Comparison of ENCODE assay signal across 1 cellular context in genomic region chr9:87792831-87793288, GRCh38.
A peak's percentile ranks its signal among the peaks of the same experiment; 100 is the strongest.
TF ChIP-seq lines count a peak whose summit lies in the region.

No MANE protein-coding gene starts in this region.

TF ChIP-seq in K562, 482 proteins besides CTCF, POLR2A, EP300 and RAD21 (continued from another document and continues in another):
- no peak for TF ChIP-seq ZNF407 (IDR thresholded peaks at IDR 0.05; ENCODE audit: low read depth)
- TF ChIP-seq KLF13 (tag; IDR thresholded peaks at IDR 0.05; ENCODE audit: borderline replicate concordance, low read depth) = 0 out of 2 replicates have a peak, but pooled peaks have one; percentile 44
- TF ChIP-seq ZBTB40 (IDR thresholded peaks at IDR 0.05) = no peak
- no peak for TF ChIP-seq ZBTB40 (CRISPR knock-in tag; IDR thresholded peaks at IDR 0.05)
- TF ChIP-seq ELK1 (CRISPR knock-in tag; IDR thresholded peaks at IDR 0.05) = no peak
- 0 out of 2 replicates have a peak, but pooled peaks have one; percentile 31 for TF ChIP-seq MXI1 (IDR thresholded peaks at IDR 0.05; ENCODE audit: low read depth, low read length)
- TF ChIP-seq RBM14 (IDR thresholded peaks at IDR 0.05; ENCODE audit: borderline replicate concordance, insufficient read depth, low read depth, low read length) = no peak
- peak; percentile 84 for TF ChIP-seq MITF (IDR thresholded peaks at IDR 0.05)
- TF ChIP-seq SP1 (CRISPR knock-in tag; IDR thresholded peaks at IDR 0.05) = peak; percentile 71
- TF ChIP-seq CTCFL (IDR thresholded peaks at IDR 0.05; ENCODE audit: borderline replicate concordance, insufficient read depth, low read depth, low read length, poor library complexity, severe bottlenecking) = peak; percentile 24
- TF ChIP-seq SREBF2 (CRISPR knock-in tag; IDR thresholded peaks at IDR 0.05) = no peak
- no peak for TF ChIP-seq ZNF140 (CRISPR knock-in tag; IDR thresholded peaks at IDR 0.05)
- TF ChIP-seq ATF7 (IDR thresholded peaks at IDR 0.05) = peak; percentile 65
- TF ChIP-seq FOXP1 (CRISPR knock-in tag; IDR thresholded peaks at IDR 0.05) = no peak
- TF ChIP-seq E2F6 (IDR thresholded peaks at IDR 0.05; ENCODE audit: borderline replicate concordance in 1 of 2, extremely low read depth in 1 of 2, insufficient read depth in 1 of 2, insufficient read length in 1 of 2, low read depth in 1 of 2, low read length in 1 of 2, poor library complexity in 1 of 2, severe bottlenecking in 1 of 2) = peak; percentile 70 to 83
- TF ChIP-seq MED1 (CRISPR knock-in tag; IDR thresholded peaks at IDR 0.05; ENCODE audit: borderline replicate concordance) = no peak
- TF ChIP-seq YBX1 (IDR thresholded peaks at IDR 0.05) = no peak
- no peak for TF ChIP-seq GATAD2A (IDR thresholded peaks at IDR 0.05)
- no peak for TF ChIP-seq CHCHD3 (CRISPR knock-in tag; IDR thresholded peaks at IDR 0.05)
- 0 out of 2 replicates have a peak, but pooled peaks have one; percentile 24 for TF ChIP-seq EGR1 (conservative IDR thresholded peaks at IDR 0.05)
- no peak for TF ChIP-seq FUS (optimal IDR thresholded peaks at IDR 0.05; ENCODE audit: low read depth, low read length)
- peak; percentile 52 for TF ChIP-seq POLR2AphosphoS5 (IDR thresholded peaks at IDR 0.05; ENCODE audit: control insufficient read depth, insufficient read depth, low read depth, low read length)
- no peak for TF ChIP-seq ZBTB2 (IDR thresholded peaks at IDR 0.05)
- peak; percentile 16 to 40; a peak in 1 of 4 replicates for TF ChIP-seq NRF1 (conservative IDR thresholded peaks at IDR 0.05 in 1 of 2, IDR thresholded peaks at IDR 0.05 in 1 of 2)
- TF ChIP-seq SRF (CRISPR knock-in tag; IDR thresholded peaks at IDR 0.05) = peak in 1 of 2 experiments; percentile 13; a peak in 1 of 4 replicates
- TF ChIP-seq BRD4 (IDR thresholded peaks at IDR 0.05) = no peak
- TF ChIP-seq BHLHE40 (IDR thresholded peaks at IDR 0.05; ENCODE audit: low read length) = peak; percentile 79
- no peak for TF ChIP-seq TCF7 (IDR thresholded peaks at IDR 0.05; ENCODE audit: borderline replicate concordance)
- peak in 1 of 3 experiments; percentile 68 for TF ChIP-seq YY1 (IDR thresholded peaks at IDR 0.05; ENCODE audit: borderline replicate concordance in 1 of 3, control insufficient read depth in 1 of 3, extremely low read depth in 1 of 3, insufficient read depth in 3 of 3, insufficient read length in 1 of 3, insufficient replicate concordance in 2 of 3, low read depth in 1 of 3, low read length in 2 of 3)
- no peak for TF ChIP-seq ZSCAN29 (IDR thresholded peaks at IDR 0.05)
- TF ChIP-seq SMARCC2 (IDR thresholded peaks at IDR 0.05; ENCODE audit: low read depth) = peak; percentile 61; the same call in 1 of the 2 replicates
